ENCODE assay signal across 10 cellular contexts in genomic region chr19:3179739-3180293, GRCh38. TPM values are rescaled to one million over a fixed set of nuclear protein-coding genes. Genes with fewer than 3 reads are reported as not detected.
DNase-seq lines count a peak whose midpoint lies in the region; ATAC-seq and TF ChIP-seq lines count a peak whose summit lies in the region.
"Had no signal": no experiment of that assay in that cellular context is flagged by ENCODE, and none has a peak within 500 bp of the region (broad histone marks: within the 10 kb centered on the region; RNA-seq: fewer than 3 reads in every experiment).

No MANE protein-coding gene starts in this region.

- H3F3A ChIP-seq in SK-N-SH (replicated peaks; ENCODE audit: insufficient read depth), result peaks cover 3% of the 10 kb centered on the region

- no peaks in the 10 kb centered on the region for H3K79me2 ChIP-seq in SK-N-SH (ENCODE audit: insufficient read depth)

- no peak overlapping the region for H3K4me3 ChIP-seq in SK-N-SH (ENCODE audit: low read depth in 2 of 2, low read length in 1 of 2)

- no peak overlapping the region for H3K9ac ChIP-seq in SK-N-SH

- peaks cover 36% of the 10 kb centered on the region for H3K4me1 Mint-ChIP-seq in memory B cell
- H3K4me1 Mint-ChIP-seq in type B pancreatic cell (ENCODE audit: unreplicated experiment), result no peaks in the 10 kb centered on the region

- H3K27me3 ChIP-seq in SK-N-SH (ENCODE audit: insufficient read depth), result no peaks in the 10 kb centered on the region

- CTCF ChIA-PET in SK-N-SH (lab: Yijun Ruan, JAX), result interaction anchor here (0.6 to 0.7 kb wide), 2 partner anchors 17 to 32 kb away, joined by 3 to 4 read pairs; no protein-coding TSS in a partner anchor

- ATAC-seq in memory B cell (ENCODE audit: low read depth) (peak; percentile 20), HG02870 (IDR thresholded peaks at IDR 0.05; ENCODE audit: unreplicated experiment) (no peak)

- no peaks in the 10 kb centered on the region for H4K20me1 ChIP-seq in SK-N-SH (ENCODE audit: insufficient read depth)

- peaks cover 2% of the 10 kb centered on the region for H3K9me3 Mint-ChIP-seq in memory B cell
- H3K9me3 Mint-ChIP-seq in type B pancreatic cell, result no peaks in the 10 kb centered on the region

- H3K27ac Mint-ChIP-seq in memory B cell (peak overlapping the region; percentile 92), type B pancreatic cell (no peak overlapping the region)

- no peak overlapping the region for H2AFZ ChIP-seq in SK-N-SH (ENCODE audit: low read depth)

- H3K36me3 ChIP-seq in SK-N-SH (replicated peaks in 1 of 2; ENCODE audit: control insufficient read depth in 1 of 2, insufficient read depth in 2 of 2, low read length in 1 of 2), result no peaks in the 10 kb centered on the region

- H3K9me3 ChIP-seq in SK-N-SH, result no peaks in the 10 kb centered on the region

- POLR2A ChIA-PET in SK-N-SH (lab: Yijun Ruan, JAX), result no interaction called here

- TF ChIP-seq RAD21 in SK-N-SH (IDR thresholded peaks at IDR 0.05; ENCODE audit: low read length), result no peak

- WGBS in SK-N-SH (ENCODE audit: low lambda C conversion rate), result 93% methylated on average over 14 of the region's 31 CpGs

- no peak overlapping the region for H3K4me2 ChIP-seq in SK-N-SH

- peaks cover 24% of the 10 kb centered on the region for H3K36me3 Mint-ChIP-seq in memory B cell
- H3K36me3 Mint-ChIP-seq in type B pancreatic cell, result no peaks in the 10 kb centered on the region

- TF ChIP-seq CTCF in type B pancreatic cell (conservative IDR thresholded peaks at IDR 0.05), result no peak
- no peak for TF ChIP-seq CTCF in SK-N-SH (IDR thresholded peaks at IDR 0.05)

- TF ChIP-seq EP300 in SK-N-SH (IDR thresholded peaks at IDR 0.05; ENCODE audit: borderline replicate concordance in 1 of 2, low read depth in 1 of 2, low read length in 1 of 2), result no peak

- H3K4me3 Mint-ChIP-seq in memory B cell (peak overlapping the region; percentile 99), type B pancreatic cell (no peak overlapping the region)

- DNase-seq in activated naive CD4-positive, alpha-beta T cell treated with Interleukin-2 at 50 U/mL for 16 hours, result peak; percentile 57
- no peak for DNase-seq in activated naive CD4-positive, alpha-beta T cell (lab: John Stamatoyannopoulos, UW)
- DNase-seq in activated T-cell treated with anti-CD3 and anti-CD28 coated beads, Interleukin-2, amount 50 U/mL, for 1 hour, result peak; percentile 43
- peak in 1 of 2 donors; percentile 52 for DNase-seq in memory B cell (ENCODE audit: low spot score in 2 of 2)
- peak; percentile 69 for DNase-seq in type B pancreatic cell (ENCODE audit: extremely low spot score, unreplicated experiment)
- DNase-seq in SK-N-SH, result no peak
- no peak for DNase-seq in NCI-H1694 (lab: John Stamatoyannopoulos, UW)

- H3K27me3 Mint-ChIP-seq in memory B cell, result no peaks in the 10 kb centered on the region
- H3K27me3 Mint-ChIP-seq in type B pancreatic cell, result no peaks in the 10 kb centered on the region

- no peak overlapping the region for H3K27ac ChIP-seq in SK-N-SH (ENCODE audit: low read depth in 2 of 2, low read length in 1 of 2)

- peaks cover 0 to 1% of the 10 kb centered on the region in 2 experiments; a peak in 2 of 4 replicates for H3K4me1 ChIP-seq in SK-N-SH (ENCODE audit: control insufficient read depth in 1 of 2, insufficient read depth in 2 of 2, low read depth in 1 of 2, low read length in 1 of 2)

- no peaks in the 10 kb centered on the region for H3K9me2 ChIP-seq in SK-N-SH

TF ChIP-seq in SK-N-SH, 30 proteins besides CTCF, POLR2A, EP300 and RAD21:
- no peak for TF ChIP-seq REST (IDR thresholded peaks at IDR 0.05; ENCODE audit: low read depth, low read length)
- no peak for TF ChIP-seq ZBTB33 (IDR thresholded peaks at IDR 0.05; ENCODE audit: borderline replicate concordance, low read depth)
- no peak for TF ChIP-seq USF1 (IDR thresholded peaks at IDR 0.05; ENCODE audit: borderline replicate concordance, low read depth)
- TF ChIP-seq JUND (IDR thresholded peaks at IDR 0.05), result no peak
- no peak for TF ChIP-seq ELF1 (IDR thresholded peaks at IDR 0.05)
- TF ChIP-seq NRF1 (IDR thresholded peaks at IDR 0.05; ENCODE audit: low read depth, low read length), result no peak
- no peak for TF ChIP-seq NFIC (IDR thresholded peaks at IDR 0.05; ENCODE audit: borderline replicate concordance)
- TF ChIP-seq CHD2 (IDR thresholded peaks at IDR 0.05; ENCODE audit: low read length, partially characterized antibody), result no peak
- no peak for TF ChIP-seq GABPA (IDR thresholded peaks at IDR 0.05; ENCODE audit: low read depth)
- no peak for TF ChIP-seq SMC3 (IDR thresholded peaks at IDR 0.05; ENCODE audit: low read depth, low read length)
- no peak for TF ChIP-seq FOSL2 (IDR thresholded peaks at IDR 0.05; ENCODE audit: borderline replicate concordance, low read depth)

RNA-seq across cellular contexts. Expression of gene S1PR4, which starts 1.2 kb away (rescaled TPM):
- not detected in 2 replicates for total RNA-seq in type B pancreatic cell (ENCODE audit: low replicate concordance)
- polyA plus RNA-seq in SK-N-SH (2012; rRNA removed), result not detected in 2 replicates
- not detected in 2 replicates for polyA plus RNA-seq in SK-N-SH (2012; cell fraction: cytosol; rRNA removed)
- 0.18 and 0.27 TPM in 2 replicates for polyA plus RNA-seq in SK-N-SH (2012; cell fraction: nucleus; rRNA removed)
- total RNA-seq: LHCN-M2 had no signal
- polyA plus RNA-seq: neural cell had no signal

RNA-seq across cellular contexts. Expression of gene NCLN, which starts 5.9 kb away (rescaled TPM):
- 63.9 and 65.8 TPM in 2 replicates for total RNA-seq in type B pancreatic cell (ENCODE audit: low replicate concordance)
- polyA plus RNA-seq in SK-N-SH (2012; rRNA removed), result 67.0 and 69.0 TPM in 2 replicates
- polyA plus RNA-seq in SK-N-SH (2012; cell fraction: cytosol; rRNA removed), result 23.8 and 45.1 TPM in 2 replicates
- polyA plus RNA-seq in SK-N-SH (2012; cell fraction: nucleus; rRNA removed), result 131 and 133 TPM in 2 replicates

RNA-seq across cellular contexts. Expression of gene GNA15, which starts 44.0 kb away (rescaled TPM):
- 1.6 and 3.9 TPM in 2 replicates for total RNA-seq in type B pancreatic cell (ENCODE audit: low replicate concordance)
- 0.05 and 0.13 TPM in 2 replicates for polyA plus RNA-seq in SK-N-SH (2012; rRNA removed)
- polyA plus RNA-seq in SK-N-SH (2012; cell fraction: cytosol; rRNA removed), result 0.03 and 0.04 TPM in 2 replicates
- 0.15 and 0.21 TPM in 2 replicates for polyA plus RNA-seq in SK-N-SH (2012; cell fraction: nucleus; rRNA removed)
- polyA plus RNA-seq: neural cell had no signal

RNA-seq across cellular contexts. Expression of gene CELF5, which starts 44.6 kb away (rescaled TPM):
- 0.50 and 2.6 TPM in 2 replicates for total RNA-seq in type B pancreatic cell (ENCODE audit: low replicate concordance)
- polyA plus RNA-seq in SK-N-SH (2012; rRNA removed), result 0.33 and 0.57 TPM in 2 replicates
- 0.27 and 0.42 TPM in 2 replicates for polyA plus RNA-seq in SK-N-SH (2012; cell fraction: cytosol; rRNA removed)
- 1.5 and 3.5 TPM in 2 replicates for polyA plus RNA-seq in SK-N-SH (2012; cell fraction: nucleus; rRNA removed)
- total RNA-seq: LHCN-M2 had no signal

Comparison
In these comparisons a context has a peak if more than half of its experiments do, and no peak if none do; other contexts are left out.
1. DNase-seq: peak in activated naive CD4-positive, alpha-beta T cell treated with Interleukin-2 at 50 U/mL for 16 hours (single experiment), activated T-cell treated with anti-CD3 and anti-CD28 coated beads, Interleukin-2, amount 50 U/mL, for 1 hour (single experiment) and type B pancreatic cell (single experiment); none in activated naive CD4-positive, alpha-beta T cell (0 of 4), SK-N-SH (single experiment) and NCI-H1694 (single experiment).